ENCODE assay signal across 8 cellular contexts in the genomic region with DNA sequence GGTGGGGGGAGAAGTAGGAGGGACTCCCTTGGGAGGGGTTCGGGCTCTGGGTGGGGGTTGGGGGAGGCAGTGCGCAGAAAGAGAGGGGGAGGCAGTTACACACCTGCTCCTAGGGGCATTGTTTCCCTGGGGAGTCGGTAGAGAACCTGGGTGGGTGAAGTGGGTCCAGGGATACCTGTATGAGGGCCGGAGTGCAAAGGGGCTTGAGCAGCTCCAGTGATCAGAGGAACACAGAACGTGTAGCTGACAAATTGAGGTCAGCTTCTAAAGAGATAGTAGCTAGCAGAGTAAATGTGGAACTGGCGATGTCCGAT. TPM values are rescaled to one million over a fixed set of nuclear protein-coding genes. Genes with fewer than 3 reads are reported as not detected.
DNase-seq lines count a peak whose midpoint lies in the region; ATAC-seq and TF ChIP-seq lines count a peak whose summit lies in the region.

No MANE protein-coding gene starts in this region.

- peaks cover 13% of the 10 kb centered on the region for H3F3A ChIP-seq in PC-3 (ENCODE audit: low read length, unreplicated experiment)

- no peak overlapping the region; the same call in 1 of the 2 replicates for H2AFZ ChIP-seq in PC-3 (ENCODE audit: low read length)

- no peak for DNase-seq in T-helper 2 cell treated with Interferon-gamma antibody and Interleukin-4, amounts not matched to agents 5 μg/mL and 100 μg/mL, for 36 hours (ENCODE audit: low spot score)
- DNase-seq in T-helper 2 cell (no peak), PC-3 (peak; percentile 8), epithelial cell of prostate (ENCODE audit: low read depth, low spot score) (no peak), retinal pigment epithelial cell (ENCODE audit: low read depth) (no peak), DMS79 (lab: John Stamatoyannopoulos, UW) (no peak), foreskin melanocyte (no peak), HuH-7.5 (ENCODE audit: low spot score) (no peak)

- BruUV-seq in PC-3 (replicated peaks; lab: Mats Ljungman, UMichigan) = no TSS peak

- H3K27me3 ChIP-seq in PC-3 (ENCODE audit: low read length) = no peaks in the 10 kb centered on the region

- H3K27ac ChIP-seq in PC-3 (ENCODE audit: low read length) (peak overlapping the region; percentile 71), epithelial cell of prostate (peak overlapping the region; percentile 100)

- TF ChIP-seq CTCF in PC-3 (conservative IDR thresholded peaks at IDR 0.05; ENCODE audit: low read depth, low read length) (no peak), retinal pigment epithelial cell (conservative IDR thresholded peaks at IDR 0.05; ENCODE audit: low read depth, low read length) (no peak)

- peaks cover 4% of the 10 kb centered on the region; the same call in 1 of the 2 replicates for H4K20me1 ChIP-seq in PC-3 (ENCODE audit: low read length)

- POLR2A ChIA-PET in PC-3 (lab: Charles Lee; ENCODE audit: unreplicated experiment) = interaction anchor here (0.6 kb wide), 1 partner anchor 50 kb away, joined by 5 read pairs; no protein-coding TSS in a partner anchor

- peak overlapping the region; percentile 89 for H3K27ac Mint-ChIP-seq in T-helper 2 cell treated with Interferon-gamma antibody and Interleukin-4, amounts not matched to agents 5 μg/mL and 100 μg/mL, for 36 hours

- H3K9me3 ChIP-seq in PC-3 (ENCODE audit: low read length) = no peaks in the 10 kb centered on the region

- H3K79me2 ChIP-seq in PC-3 (ENCODE audit: low read length) = peaks cover 26% of the 10 kb centered on the region

- intact Hi-C loops in PC-3 (cut with micrococcal nuclease) = loop anchor here (10.0 kb wide), 1 partner anchor 229 kb away; no protein-coding TSS in a partner anchor

- H3K4me3 ChIP-seq in PC-3 (ENCODE audit: low read length) (peak overlapping the region; percentile 78), retinal pigment epithelial cell (ENCODE audit: low read length) (peak overlapping the region; percentile 91)

- no peaks in the 10 kb centered on the region for H3K9me3 Mint-ChIP-seq in T-helper 2 cell treated with Interferon-gamma antibody and Interleukin-4, amounts not matched to agents 5 μg/mL and 100 μg/mL, for 36 hours

- H3K9me2 ChIP-seq in PC-3 (replicated peaks; ENCODE audit: low read length) = no peaks in the 10 kb centered on the region

- peaks cover 40% of the 10 kb centered on the region for H3K4me1 ChIP-seq in PC-3 (ENCODE audit: insufficient read depth, low read length)

- H3K36me3 Mint-ChIP-seq in T-helper 2 cell treated with Interferon-gamma antibody and Interleukin-4, amounts not matched to agents 5 μg/mL and 100 μg/mL, for 36 hours (ENCODE audit: low read depth) = peaks cover 32% of the 10 kb centered on the region

- no peaks in the 10 kb centered on the region for H3K27me3 Mint-ChIP-seq in T-helper 2 cell treated with Interferon-gamma antibody and Interleukin-4, amounts not matched to agents 5 μg/mL and 100 μg/mL, for 36 hours (ENCODE audit: low read depth)

- H3K4me1 Mint-ChIP-seq in T-helper 2 cell treated with Interferon-gamma antibody and Interleukin-4, amounts not matched to agents 5 μg/mL and 100 μg/mL, for 36 hours (ENCODE audit: low read depth) = peaks cover 30% of the 10 kb centered on the region

- peak overlapping the region; percentile 86 for H3K4me2 ChIP-seq in PC-3 (ENCODE audit: low read length)

- peak overlapping the region; percentile 93 for H3K4me3 Mint-ChIP-seq in T-helper 2 cell treated with Interferon-gamma antibody and Interleukin-4, amounts not matched to agents 5 μg/mL and 100 μg/mL, for 36 hours

- H3K9ac ChIP-seq in PC-3 (ENCODE audit: low read length) = peak overlapping the region; percentile 86

- peaks cover 30% of the 10 kb centered on the region for H3K36me3 ChIP-seq in PC-3 (ENCODE audit: low read depth, low read length)

- peak; percentile 2 for ATAC-seq in PC-3

- CTCF ChIA-PET in PC-3 (lab: Charles Lee) = interaction anchor here (0.6 to 1.5 kb wide), 7 partner anchors 9 to 237 kb away, joined by 3 to 7 read pairs (median 4); partner anchors contain the start of gene CERS5

RNA-seq across cellular contexts. Expression of gene SMARCD1, which starts 0.4 kb away (rescaled TPM):
- 105 and 109 TPM in 2 replicates for total RNA-seq in PC-3 (2014; rRNA removed)

RNA-seq across cellular contexts. Expression of gene GPD1, which starts 18.2 kb away (rescaled TPM):
- 0.11 and 0.40 TPM in 2 replicates for total RNA-seq in PC-3 (2014; rRNA removed)

RNA-seq across cellular contexts. Expression of gene COX14, which starts 26.5 kb away (rescaled TPM):
- 75.7 and 84.7 TPM in 2 replicates for total RNA-seq in PC-3 (2014; rRNA removed)

RNA-seq across cellular contexts. Expression of gene ASIC1, which starts 28.2 kb away (rescaled TPM):
- total RNA-seq in PC-3 (2014; rRNA removed) = 6.0 and 6.3 TPM in 2 replicates
